ENCODE assay signal across 26 cellular contexts in the genomic region with DNA sequence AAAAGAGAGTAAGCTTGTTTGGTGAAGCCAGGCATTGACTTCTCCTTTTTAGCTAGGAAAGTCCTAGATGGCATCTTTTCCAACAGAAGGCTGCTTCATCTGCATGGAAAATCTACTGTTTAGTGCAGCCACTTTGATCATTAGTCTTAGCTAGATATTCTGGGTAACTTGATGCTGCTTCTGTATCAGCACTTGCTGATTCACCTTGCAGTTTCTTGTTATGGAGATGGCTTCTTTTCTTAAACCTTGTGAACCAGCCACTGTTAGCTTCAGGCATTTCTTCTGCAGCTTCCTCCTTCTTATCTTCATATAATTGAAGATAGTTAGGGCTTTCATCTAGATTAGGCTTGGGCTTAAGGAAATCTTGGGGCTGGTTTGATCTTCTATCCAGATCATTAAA.
"Had no signal": no experiment of that assay in that cellular context is flagged by ENCODE, and none has a peak within 500 bp of the region (broad histone marks: within the 10 kb centered on the region; RNA-seq: fewer than 3 reads in every experiment).

No MANE protein-coding gene starts in this region.

- ATAC-seq: mucosa of descending colon; naive thymus-derived CD4-positive, alpha-beta T cell; natural killer cell treated with Interleukin-12 subunit alpha and Interleukin-12 subunit beta and Interleukin-15 and Interleukin-18, amount 100 ng/mL, for 72 hours; right lobe of liver; stimulated activated memory B cell treated with anti-CD40 and anti-IgM and Interleukin-4, amounts not matched to agents 10 μg/mL and 1 μg/mL and 100 μg/mL, for 72 hours; stimulated activated naive CD8-positive, alpha-beta T cell treated with anti-CD3 and anti-CD28 coated beads, Interleukin-15, Interleukin-2, amounts not matched to agents 100 U/mL and 50 U/mL, for 24 hours had no signal

- H3K4me2 ChIP-seq: smooth muscle cell had no signal

- H3K27ac Mint-ChIP-seq: naive thymus-derived CD4-positive, alpha-beta T cell; natural killer cell treated with Interleukin-12 subunit alpha and Interleukin-12 subunit beta and Interleukin-15 and Interleukin-18, amount 100 ng/mL, for 72 hours; progenitor cell of endocrine pancreas; stimulated activated memory B cell treated with anti-CD40 and anti-IgM and Interleukin-4, amounts not matched to agents 10 μg/mL and 1 μg/mL and 100 μg/mL, for 72 hours had no signal

- DNase-seq: hippocampal formation; islet precursor cell; left ventricle myocardium inferior; midbrain; mucosa of descending colon; naive thymus-derived CD4-positive, alpha-beta T cell; occipital lobe; ovary; right lobe of liver; stimulated activated CD4-positive, alpha-beta T cell treated with anti-CD3 and anti-CD28 coated beads, Interleukin-1b, Interleukin-23, amount 100 ng/mL, for 48 hours; stimulated activated CD4-positive, alpha-beta T cell treated with anti-CD3 and anti-CD28 coated beads, Interleukin-2, amount 100 ng/mL, for 48 hours; stimulated activated CD4-positive, alpha-beta T cell treated with anti-CD3 and anti-CD28 coated beads, Interleukin-4, amount 100 ng/mL, for 4 hours; stimulated activated CD8-positive, alpha-beta memory T cell treated with anti-CD3 and anti-CD28 coated beads, Interleukin-4, amount 100 ng/mL, for 48 hours; stimulated activated naive CD8-positive, alpha-beta T cell treated with anti-CD3 and anti-CD28 coated beads, Interleukin-15, Interleukin-2, amounts not matched to agents 100 U/mL and 50 U/mL, for 24 hours; stomach; testis; thyroid gland; transverse colon; upper lobe of left lung had no signal

- H3K4me3 Mint-ChIP-seq: naive thymus-derived CD4-positive, alpha-beta T cell; natural killer cell treated with Interleukin-12 subunit alpha and Interleukin-12 subunit beta and Interleukin-15 and Interleukin-18, amount 100 ng/mL, for 72 hours; stimulated activated memory B cell treated with anti-CD40 and anti-IgM and Interleukin-4, amounts not matched to agents 10 μg/mL and 1 μg/mL and 100 μg/mL, for 72 hours had no signal

- H3K36me3 Mint-ChIP-seq: natural killer cell treated with Interleukin-12 subunit alpha and Interleukin-12 subunit beta and Interleukin-15 and Interleukin-18, amount 100 ng/mL, for 72 hours; stimulated activated memory B cell treated with anti-CD40 and anti-IgM and Interleukin-4, amounts not matched to agents 10 μg/mL and 1 μg/mL and 100 μg/mL, for 72 hours had no signal

- H3K27me3 Mint-ChIP-seq: naive thymus-derived CD4-positive, alpha-beta T cell; natural killer cell treated with Interleukin-12 subunit alpha and Interleukin-12 subunit beta and Interleukin-15 and Interleukin-18, amount 100 ng/mL, for 72 hours; progenitor cell of endocrine pancreas; stimulated activated memory B cell treated with anti-CD40 and anti-IgM and Interleukin-4, amounts not matched to agents 10 μg/mL and 1 μg/mL and 100 μg/mL, for 72 hours had no signal

- H3K4me1 Mint-ChIP-seq: naive thymus-derived CD4-positive, alpha-beta T cell; stimulated activated memory B cell treated with anti-CD40 and anti-IgM and Interleukin-4, amounts not matched to agents 10 μg/mL and 1 μg/mL and 100 μg/mL, for 72 hours had no signal

- H3K27ac ChIP-seq: left ventricle myocardium inferior, ovary, right atrium auricular region, right lobe of liver, stomach, testis, thyroid gland, transverse colon, upper lobe of left lung, vagina had no signal

- H3K27me3 ChIP-seq: ovary, right atrium auricular region, right lobe of liver, stomach, testis, thyroid gland, transverse colon, upper lobe of left lung, vagina had no signal

- H3K4me1 ChIP-seq: right atrium auricular region, right lobe of liver, stomach, testis, thyroid gland, transverse colon, vagina had no signal

- H3K36me3 ChIP-seq: left ventricle myocardium inferior, ovary, right atrium auricular region, right lobe of liver, stomach, thyroid gland, transverse colon, upper lobe of left lung, vagina had no signal

- H3K4me3 ChIP-seq: left ventricle myocardium inferior, lung, mucosa of descending colon, ovary, right atrium auricular region, right lobe of liver, smooth muscle cell, stomach, testis, thyroid gland, transverse colon, upper lobe of left lung, vagina had no signal
